ENCODE assay signal across 19 cellular contexts in genomic region chr10:4676566-4676965, GRCh38.
"Had no signal": no experiment of that assay in that cellular context is flagged by ENCODE, and none has a peak within 500 bp of the region (broad histone marks: within the 10 kb centered on the region; RNA-seq: fewer than 3 reads in every experiment).

No MANE protein-coding gene starts in this region.

- H3K9me3 ChIP-seq: stomach, testis had no signal

- H3K27me3 Mint-ChIP-seq: brain had no signal

- H3K27ac ChIP-seq: testis had no signal

- H3K4me3 Mint-ChIP-seq: activated CD4-positive, alpha-beta T cell treated with anti-CD3 and anti-CD28 coated beads, Interleukin-2, amount 10 ng/mL, durations not matched to agents 24 days and 14 days; activated naive CD8-positive, alpha-beta T cell treated with anti-CD3 and anti-CD28 coated beads for 36 hours; brain; central memory CD8-positive, alpha-beta T cell; natural killer cell treated with Interleukin-12 subunit alpha and Interleukin-12 subunit beta and Interleukin-15 and Interleukin-18, amount 100 ng/mL, for 72 hours; T-helper 2 cell treated with Interferon-gamma antibody and Interleukin-4, amounts not matched to agents 5 μg/mL and 100 μg/mL, for 36 hours had no signal

- H3K36me3 Mint-ChIP-seq: activated naive CD8-positive, alpha-beta T cell treated with anti-CD3 and anti-CD28 coated beads for 36 hours; brain; natural killer cell treated with Interleukin-12 subunit alpha and Interleukin-12 subunit beta and Interleukin-15 and Interleukin-18, amount 100 ng/mL, for 72 hours had no signal

- H3K36me3 ChIP-seq: stomach had no signal

- ATAC-seq: left ventricle myocardium superior; natural killer cell treated with Interleukin-12 subunit alpha and Interleukin-12 subunit beta and Interleukin-15 and Interleukin-18, amount 100 ng/mL, for 72 hours; sciatic nerve had no signal

- H3K4me3 ChIP-seq: stomach, testis had no signal

- H3K4me1 Mint-ChIP-seq: activated CD4-positive, alpha-beta T cell treated with anti-CD3 and anti-CD28 coated beads, Interleukin-2, amount 10 ng/mL, durations not matched to agents 24 days and 14 days; activated naive CD8-positive, alpha-beta T cell treated with anti-CD3 and anti-CD28 coated beads for 36 hours; central memory CD8-positive, alpha-beta T cell had no signal

- H3K27me3 ChIP-seq: stomach, testis had no signal

- H3K27ac Mint-ChIP-seq: activated CD4-positive, alpha-beta T cell treated with anti-CD3 and anti-CD28 coated beads, Interleukin-2, amount 10 ng/mL, durations not matched to agents 24 days and 14 days; activated naive CD8-positive, alpha-beta T cell treated with anti-CD3 and anti-CD28 coated beads for 36 hours; brain; natural killer cell treated with Interleukin-12 subunit alpha and Interleukin-12 subunit beta and Interleukin-15 and Interleukin-18, amount 100 ng/mL, for 72 hours; T-helper 2 cell treated with Interferon-gamma antibody and Interleukin-4, amounts not matched to agents 5 μg/mL and 100 μg/mL, for 36 hours had no signal

- H3K9me3 Mint-ChIP-seq: activated CD4-positive, alpha-beta T cell treated with anti-CD3 and anti-CD28 coated beads, Interleukin-2, amount 10 ng/mL, durations not matched to agents 24 days and 14 days; activated naive CD8-positive, alpha-beta T cell treated with anti-CD3 and anti-CD28 coated beads for 36 hours; central memory CD8-positive, alpha-beta T cell; natural killer cell treated with Interleukin-12 subunit alpha and Interleukin-12 subunit beta and Interleukin-15 and Interleukin-18, amount 100 ng/mL, for 72 hours; T-helper 2 cell treated with Interferon-gamma antibody and Interleukin-4, amounts not matched to agents 5 μg/mL and 100 μg/mL, for 36 hours had no signal

- DNase-seq: activated CD4-positive, alpha-beta T cell treated with anti-CD3 and anti-CD28 coated beads, Interleukin-2, amount 10 ng/mL, durations not matched to agents 24 days and 14 days; activated CD4-positive, CD25-positive, alpha-beta regulatory T cell; activated naive CD8-positive, alpha-beta T cell treated with anti-CD3 and anti-CD28 coated beads for 36 hours; amygdala; cortex of kidney; effector memory CD4-positive, alpha-beta T cell; hippocampal formation; left ventricle myocardium superior; mesendoderm; occipital lobe; stimulated activated CD4-positive, alpha-beta T cell treated with anti-CD3 and anti-CD28 coated beads, Interleukin-12 subunit alpha, Interleukin-12 subunit beta, amount 100 ng/mL, for 4 hours; stimulated activated CD4-positive, alpha-beta T cell treated with anti-CD3 and anti-CD28 coated beads, Interleukin-2, amount 100 ng/mL, for 24 hours; stomach; testis had no signal

- H3K4me1 ChIP-seq: testis had no signal
